In genomic region chr16:22098538-22099255, GRCh38 we compare ENCODE assay signal across 8 cellular contexts. TPM values are rescaled to one million over a fixed set of nuclear protein-coding genes. Genes with fewer than 3 reads are reported as not detected.
DNase-seq lines count a peak whose midpoint lies in the region; ATAC-seq and TF ChIP-seq lines count a peak whose summit lies in the region.

No MANE protein-coding gene starts in this region.

- H3K9me2 ChIP-seq in PC-9 (ENCODE audit: insufficient read depth): no peaks in the 10 kb centered on the region

- ATAC-seq in HG02623 (IDR thresholded peaks at IDR 0.05; ENCODE audit: unreplicated experiment): no peak

- H4K91ac ChIP-seq in mesenchymal stem cell (ENCODE audit: low read length): no peak overlapping the region

- peak; percentile 11 to 74 (median 46) for DNase-seq in NCI-H1417 (lab: John Stamatoyannopoulos, UW)
- no peak for DNase-seq in NCI-H1417 treated with DMSO at 0.1 percent for 48 hours (lab: John Stamatoyannopoulos, UW)
- DNase-seq in HuH-7 (ENCODE audit: low spot score): peak; percentile 68
- peak; percentile 27 to 55 for DNase-seq in PC-9
- peak; percentile 59 for DNase-seq in dedifferentiated amniotic fluid mesenchymal stem cell (ENCODE audit: extremely low spot score)
- DNase-seq in mesenchymal stem cell: peak; percentile 64
- DNase-seq in substantia nigra (lab: John Stamatoyannopoulos, UW): no peak

- no peaks in the 10 kb centered on the region for H3K79me2 ChIP-seq in PC-9 (ENCODE audit: low read depth)

- intact Hi-C loops in PC-9 (cut with micrococcal nuclease; ENCODE audit: unreplicated experiment): loop anchor here (1.0 to 5.0 kb wide), 4 partner anchors 97 to 441 kb away; partner anchors contain the start of genes PDZD9 and POLR3E

- 0 out of 2 replicates have a peak overlapping the region, but pooled peaks have one; percentile 43 for H2AFZ ChIP-seq in PC-9
- no peak overlapping the region for H2AFZ ChIP-seq in mesenchymal stem cell (ENCODE audit: low read depth, low read length)

- no peak overlapping the region for H4K8ac ChIP-seq in mesenchymal stem cell (ENCODE audit: low read length)

- H2AK5ac ChIP-seq in mesenchymal stem cell (ENCODE audit: low read length, severe bottlenecking): no peak overlapping the region

- POLR2A ChIA-PET in PC-9 (lab: Charles Lee; ENCODE audit: unreplicated experiment): interaction anchor here (0.7 kb wide), 2 partner anchors 146 to 397 kb away, joined by 4 to 7 read pairs; no protein-coding TSS in a partner anchor

- H2BK5ac ChIP-seq in mesenchymal stem cell (ENCODE audit: low read depth, low read length, poor library complexity, severe bottlenecking): no peak overlapping the region

- no peak overlapping the region for H2BK15ac ChIP-seq in mesenchymal stem cell (ENCODE audit: low read depth, poor library complexity, severe bottlenecking)

- 48% methylated on average over 5 of the region's 8 CpGs for WGBS in mesenchymal stem cell

- H3K9ac ChIP-seq in mesenchymal stem cell (ENCODE audit: low read length): peak overlapping the region; percentile 44

- no peak overlapping the region for H3K4ac ChIP-seq in mesenchymal stem cell (ENCODE audit: low read depth in 1 of 2, low read length in 2 of 2)

- H3K4me1 ChIP-seq in PC-9 (replicated peaks; ENCODE audit: insufficient read depth) (no peaks in the 10 kb centered on the region), mesenchymal stem cell (ENCODE audit: control insufficient read depth, insufficient read depth, low read depth, low read length) (no peaks in the 10 kb centered on the region)

- H3K9me3 ChIP-seq in PC-9 (ENCODE audit: insufficient read depth, low read depth) (no peaks in the 10 kb centered on the region), mesenchymal stem cell (ENCODE audit: control insufficient read depth, low read length) (no peaks in the 10 kb centered on the region)

- H4K20me1 ChIP-seq in PC-9 (ENCODE audit: insufficient read depth): no peaks in the 10 kb centered on the region

- no peaks in the 10 kb centered on the region for H3K27me3 ChIP-seq in PC-9 (ENCODE audit: insufficient read depth, low read depth)
- H3K27me3 ChIP-seq in mesenchymal stem cell (ENCODE audit: control insufficient read depth in 1 of 2, insufficient read depth in 1 of 2, low read length in 2 of 2): peaks cover 14 to 15% of the 10 kb centered on the region in 2 experiments

- H2BK12ac ChIP-seq in mesenchymal stem cell (ENCODE audit: low read length in 2 of 2): no peak overlapping the region

- peak overlapping the region; percentile 74; the same call in 1 of the 2 replicates for H3K4me2 ChIP-seq in PC-9
- peak overlapping the region; percentile 56 for H3K4me2 ChIP-seq in mesenchymal stem cell (ENCODE audit: low read length, poor library complexity, severe bottlenecking)

- no peak overlapping the region for H3K18ac ChIP-seq in mesenchymal stem cell (ENCODE audit: low read depth in 1 of 2, low read length in 2 of 2)

- H3K79me1 ChIP-seq in mesenchymal stem cell (replicated peaks; ENCODE audit: low read length, poor library complexity, severe bottlenecking): no peaks in the 10 kb centered on the region

- H3K23ac ChIP-seq in mesenchymal stem cell (ENCODE audit: low read length in 2 of 2): no peak overlapping the region

- H3K14ac ChIP-seq in mesenchymal stem cell (ENCODE audit: low read length in 2 of 2): no peak overlapping the region

- H3K4me3 ChIP-seq in PC-9 (peak overlapping the region; percentile 34; the same call in 1 of the 2 replicates), mesenchymal stem cell (ENCODE audit: insufficient read depth in 1 of 2, low read depth in 1 of 2, low read length in 2 of 2) (peak overlapping the region in 1 of 2 experiments; percentile 36)

- no peaks in the 10 kb centered on the region for H3K36me3 ChIP-seq in PC-9 (ENCODE audit: low read depth)
- H3K36me3 ChIP-seq in mesenchymal stem cell (ENCODE audit: control insufficient read depth in 1 of 2, insufficient read depth in 2 of 2, low read depth in 1 of 2, low read length in 2 of 2): no peaks in the 10 kb centered on the region

- no peaks in the 10 kb centered on the region for H3F3A ChIP-seq in PC-9 (ENCODE audit: insufficient read depth, low read depth)

- peak; percentile 66 for TF ChIP-seq CTCF in PC-9 (conservative IDR thresholded peaks at IDR 0.05)

- CTCF ChIA-PET in PC-9 (lab: Charles Lee): interaction anchor here (0.6 to 2.2 kb wide), 11 partner anchors 11 to 488 kb away, joined by 4 to 18 read pairs (median 6); partner anchors contain the start of gene MOSMO

- no peak overlapping the region for H3K27ac ChIP-seq in PC-9
- H3K27ac ChIP-seq in mesenchymal stem cell (ENCODE audit: low read length, poor library complexity, severe bottlenecking): no peak overlapping the region
- H3K27ac ChIP-seq in substantia nigra (ENCODE audit: low read depth, low read length, poor library complexity, severe bottlenecking): no peak overlapping the region

- no TSS peak for BruUV-seq in PC-9 (replicated peaks; lab: Mats Ljungman, UMichigan)

- H2BK120ac ChIP-seq in mesenchymal stem cell (ENCODE audit: low read depth, low read length): no peak overlapping the region

RNA-seq across cellular contexts. Expression of gene VWA3A, which starts 6.4 kb away (rescaled TPM):
- total RNA-seq in PC-9 (2021): 0.73 and 0.83 TPM in 2 replicates
- 0.01 TPM for polyA plus RNA-seq in mesenchymal stem cell (2013, experiment 1 of 2)
- 0.11 TPM for polyA plus RNA-seq in mesenchymal stem cell (2013, experiment 2 of 2)

Comparison
In these comparisons a context has a peak if more than half of its experiments do, and no peak if none do; other contexts are left out.
1. DNase-seq: peak in NCI-H1417 (3 of 3), HuH-7 (single experiment), PC-9 (2 of 2), dedifferentiated amniotic fluid mesenchymal stem cell (single experiment) and mesenchymal stem cell (single experiment); none in NCI-H1417 treated with DMSO at 0.1 percent for 48 hours (single experiment) and substantia nigra (0 of 49).